Comparison of ENCODE assay signal across 12 cellular contexts in the genomic region with DNA sequence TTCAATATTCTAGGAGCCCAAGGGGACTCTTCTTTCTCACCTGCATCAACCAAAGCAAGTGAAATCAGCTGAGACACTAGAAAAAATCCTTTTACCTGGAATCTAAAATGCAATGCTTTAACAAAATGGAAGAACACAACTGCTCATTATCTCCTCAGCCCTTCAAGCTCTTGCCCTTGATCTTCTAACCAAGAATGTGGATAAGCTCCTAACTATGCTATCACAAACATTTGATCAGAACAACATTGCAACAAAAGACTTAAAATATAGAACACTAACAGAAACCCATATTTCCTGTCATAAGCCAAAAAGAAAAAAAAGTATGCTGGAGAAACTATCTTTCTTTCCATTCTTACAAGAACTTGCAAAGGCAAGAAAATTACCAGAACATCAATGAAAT.
"Had no signal": no experiment of that assay in that cellular context is flagged by ENCODE, and none has a peak within 500 bp of the region (broad histone marks: within the 10 kb centered on the region; RNA-seq: fewer than 3 reads in every experiment).

No MANE protein-coding gene starts in this region.

- H3K4me3 ChIP-seq: cardiac muscle cell, left lung, ovary had no signal

- H3K27ac ChIP-seq: left lung, ovary had no signal

- H3K9me3 Mint-ChIP-seq: activated T-cell treated with anti-CD3 and anti-CD28 coated beads, Interleukin-2, amount 50 U/mL, for 4 hours; neural crest cell had no signal

- H3K9me3 ChIP-seq: left lung, ovary had no signal

- H3K27me3 ChIP-seq: cardiac muscle cell, left lung, ovary had no signal

- ATAC-seq: activated T-cell treated with anti-CD3 and anti-CD28 coated beads, Interleukin-2, amount 50 U/mL, for 4 hours; left lung had no signal

- H3K36me3 ChIP-seq: ovary had no signal

- H3K4me1 Mint-ChIP-seq: neural crest cell had no signal

- H3K4me3 Mint-ChIP-seq: activated T-cell treated with anti-CD3 and anti-CD28 coated beads, Interleukin-2, amount 50 U/mL, for 4 hours; neural crest cell had no signal

- DNase-seq: activated CD4-positive, CD25-positive, alpha-beta regulatory T cell treated with anti-CD3 and anti-CD28 coated beads, Interleukin-2, amount 50 U/mL, for 72 hours; activated T-cell treated with anti-CD3 and anti-CD28 coated beads, Interleukin-2, amount 50 U/mL, for 4 hours; foreskin melanocyte; left lung; mesendoderm; ovary; SIG-M5; stimulated activated CD4-positive, alpha-beta T cell treated with anti-CD3 and anti-CD28 coated beads, Interleukin-15, amount 100 ng/mL, for 24 hours; stimulated activated CD4-positive, alpha-beta T cell treated with anti-CD3 and anti-CD28 coated beads, Interleukin-4, amount 100 ng/mL, for 24 hours; trophoblast cell had no signal
